ENCODE assay signal across 24 cellular contexts in genomic region chr1:62423580-62424242, GRCh38.
"Had no signal": no experiment of that assay in that cellular context is flagged by ENCODE, and none has a peak within 500 bp of the region (broad histone marks: within the 10 kb centered on the region; RNA-seq: fewer than 3 reads in every experiment).

No MANE protein-coding gene starts in this region.

- ATAC-seq: activated CD4-positive, alpha-beta T cell treated with anti-CD3 and anti-CD28 coated beads for 36 hours; activated T-cell treated with anti-CD3 and anti-CD28 coated beads, Interleukin-2, amount 50 U/mL, for 4 hours; gastroesophageal sphincter; heart left ventricle; lower lobe of right lung; naive thymus-derived CD8-positive, alpha-beta T cell; pancreas; psoas muscle had no signal

- H3K4me1 ChIP-seq: esophagus muscularis mucosa, gastroesophageal sphincter, lower lobe of right lung, pancreas, psoas muscle, right atrium auricular region, uterus had no signal

- H3K9me3 ChIP-seq: esophagus muscularis mucosa, gastroesophageal sphincter, heart left ventricle, lower lobe of right lung, neutrophil, pancreas, psoas muscle, right atrium auricular region, tibial nerve, uterus had no signal

- H3K36me3 Mint-ChIP-seq: activated naive CD8-positive, alpha-beta T cell treated with anti-CD3 and anti-CD28 coated beads for 36 hours; naive thymus-derived CD8-positive, alpha-beta T cell had no signal

- H3K27me3 Mint-ChIP-seq: activated B cell treated with CpG ODN at 0.5 μM for 24 hours; stimulated activated naive CD8-positive, alpha-beta T cell treated with anti-CD3 and anti-CD28 coated beads, Interleukin-15, Interleukin-2, amounts not matched to agents 100 ng/mL and 50 ng/mL, for 24 hours had no signal

- H3K27ac ChIP-seq: coronary artery, esophagus muscularis mucosa, gastroesophageal sphincter, heart left ventricle, lower lobe of right lung, neutrophil, pancreas, psoas muscle, right atrium auricular region, tibial nerve, uterus had no signal

- H3K4me1 Mint-ChIP-seq: activated B cell treated with CpG ODN at 0.5 μM for 24 hours; activated CD4-positive, alpha-beta T cell treated with anti-CD3 and anti-CD28 coated beads for 36 hours; activated naive CD8-positive, alpha-beta T cell treated with anti-CD3 and anti-CD28 coated beads for 36 hours; naive thymus-derived CD8-positive, alpha-beta T cell had no signal

- H3K4me3 ChIP-seq: coronary artery, esophagus muscularis mucosa, gastroesophageal sphincter, heart left ventricle, lower lobe of right lung, pancreas, psoas muscle, right atrium auricular region, tibial nerve, uterus had no signal

- DNase-seq: activated B cell treated with CpG ODN at 0.5 μM for 24 hours; activated CD4-positive, alpha-beta T cell treated with anti-CD3 and anti-CD28 coated beads for 36 hours; activated CD4-positive, alpha-beta T cell treated with anti-CD3 and anti-CD28 coated beads, Interleukin-2, amount 50 U/mL, for 4 hours; activated CD8-positive, alpha-beta memory T cell treated with anti-CD3 and anti-CD28 coated beads for 24 hours; activated CD8-positive, alpha-beta memory T cell treated with anti-CD3 and anti-CD28 coated beads, Interleukin-2, amount 50 U/mL, for 4 hours; activated naive CD4-positive, alpha-beta T cell treated with Interleukin-2 at 50 U/mL for 16 hours; activated naive CD8-positive, alpha-beta T cell treated with anti-CD3 and anti-CD28 coated beads for 36 hours; activated T-cell treated with anti-CD3 and anti-CD28 coated beads, Interleukin-2, amount 50 U/mL, for 4 hours; heart left ventricle; lower lobe of right lung; naive thymus-derived CD8-positive, alpha-beta T cell; pancreas; psoas muscle; stimulated activated CD4-positive, alpha-beta T cell treated with anti-CD3 and anti-CD28 coated beads, Interleukin-12 subunit alpha, Interleukin-12 subunit beta, amount 100 ng/mL, for 4 hours; T-helper 1 cell; uterus had no signal

- H3K36me3 ChIP-seq: esophagus muscularis mucosa, gastroesophageal sphincter, heart left ventricle, lower lobe of right lung, neutrophil, pancreas, right atrium auricular region, tibial nerve, uterus had no signal

- H3K27ac Mint-ChIP-seq: activated B cell treated with CpG ODN at 0.5 μM for 24 hours; activated CD4-positive, alpha-beta T cell treated with anti-CD3 and anti-CD28 coated beads for 36 hours; activated naive CD8-positive, alpha-beta T cell treated with anti-CD3 and anti-CD28 coated beads for 36 hours; naive thymus-derived CD8-positive, alpha-beta T cell; stimulated activated naive CD8-positive, alpha-beta T cell treated with anti-CD3 and anti-CD28 coated beads, Interleukin-15, Interleukin-2, amounts not matched to agents 100 ng/mL and 50 ng/mL, for 24 hours had no signal

- H3K9me3 Mint-ChIP-seq: activated B cell treated with CpG ODN at 0.5 μM for 24 hours; activated naive CD8-positive, alpha-beta T cell treated with anti-CD3 and anti-CD28 coated beads for 36 hours; activated T-cell treated with anti-CD3 and anti-CD28 coated beads, Interleukin-2, amount 50 U/mL, for 4 hours; stimulated activated naive CD8-positive, alpha-beta T cell treated with anti-CD3 and anti-CD28 coated beads, Interleukin-15, Interleukin-2, amounts not matched to agents 100 ng/mL and 50 ng/mL, for 24 hours had no signal

- H3K27me3 ChIP-seq: esophagus muscularis mucosa, gastroesophageal sphincter, heart left ventricle, neutrophil, pancreas, right atrium auricular region, tibial nerve, uterus had no signal

- FAIRE-seq: astrocyte, pancreas had no signal

- H3K4me3 Mint-ChIP-seq: activated B cell treated with CpG ODN at 0.5 μM for 24 hours; activated CD4-positive, alpha-beta T cell treated with anti-CD3 and anti-CD28 coated beads for 36 hours; activated naive CD8-positive, alpha-beta T cell treated with anti-CD3 and anti-CD28 coated beads for 36 hours; activated T-cell treated with anti-CD3 and anti-CD28 coated beads, Interleukin-2, amount 50 U/mL, for 4 hours; naive thymus-derived CD8-positive, alpha-beta T cell; stimulated activated naive CD8-positive, alpha-beta T cell treated with anti-CD3 and anti-CD28 coated beads, Interleukin-15, Interleukin-2, amounts not matched to agents 100 ng/mL and 50 ng/mL, for 24 hours had no signal
